ENCODE assay signal across 30 cellular contexts in genomic region chr13:59490651-59491050, GRCh38.
"Had no signal": no experiment of that assay in that cellular context is flagged by ENCODE, and none has a peak within 500 bp of the region (broad histone marks: within the 10 kb centered on the region; RNA-seq: fewer than 3 reads in every experiment).

No MANE protein-coding gene starts in this region.

- H3K4me1 Mint-ChIP-seq: naive B cell; natural killer cell; stimulated activated naive B cell treated with anti-CD40 and anti-IgM and Interleukin-4, amounts not matched to agents 10 μg/mL and 1 μg/mL and 100 μg/mL, for 72 hours had no signal

- H3K27ac Mint-ChIP-seq: mesothelial cell of epicardium; naive B cell; natural killer cell; nephron progenitor cell; neural progenitor cell; stimulated activated naive B cell treated with anti-CD40 and anti-IgM and Interleukin-4, amounts not matched to agents 10 μg/mL and 1 μg/mL and 100 μg/mL, for 72 hours had no signal

- H3K9me3 Mint-ChIP-seq: mesothelial cell of epicardium; stimulated activated naive B cell treated with anti-CD40 and anti-IgM and Interleukin-4, amounts not matched to agents 10 μg/mL and 1 μg/mL and 100 μg/mL, for 72 hours had no signal

- H3K4me3 Mint-ChIP-seq: mesothelial cell of epicardium; naive B cell; natural killer cell; nephron progenitor cell; neural progenitor cell; stimulated activated naive B cell treated with anti-CD40 and anti-IgM and Interleukin-4, amounts not matched to agents 10 μg/mL and 1 μg/mL and 100 μg/mL, for 72 hours had no signal

- H3K27me3 Mint-ChIP-seq: naive B cell; stimulated activated naive B cell treated with anti-CD40 and anti-IgM and Interleukin-4, amounts not matched to agents 10 μg/mL and 1 μg/mL and 100 μg/mL, for 72 hours had no signal

- H3K36me3 Mint-ChIP-seq: mesothelial cell of epicardium; naive B cell; natural killer cell; neural progenitor cell; stimulated activated naive B cell treated with anti-CD40 and anti-IgM and Interleukin-4, amounts not matched to agents 10 μg/mL and 1 μg/mL and 100 μg/mL, for 72 hours had no signal

- ATAC-seq: heart left ventricle; left cardiac atrium; left lung; lower lobe of right lung; natural killer cell; right cardiac atrium; sciatic nerve; stimulated activated naive B cell treated with anti-CD40 and anti-IgM and Interleukin-4, amounts not matched to agents 10 μg/mL and 1 μg/mL and 100 μg/mL, for 72 hours; stimulated activated naive CD8-positive, alpha-beta T cell treated with anti-CD3 and anti-CD28 coated beads, Interleukin-15, Interleukin-2, amounts not matched to agents 100 U/mL and 50 U/mL, for 24 hours had no signal

- DNase-seq: heart left ventricle; hypothalamus; islet precursor cell; left cardiac atrium; left lung; lower lobe of right lung; mammary epithelial cell; mesenchymal stem cell; naive B cell; natural killer cell; nephron progenitor cell; occipital lobe; retina; right cardiac atrium; stimulated activated CD4-positive, alpha-beta T cell treated with anti-CD3 and anti-CD28 coated beads, Interleukin-12 subunit alpha, Interleukin-12 subunit beta, amount 100 ng/mL, for 4 hours; stimulated activated CD4-positive, alpha-beta T cell treated with anti-CD3 and anti-CD28 coated beads, Interleukin-15, amount 100 ng/mL, for 24 hours; stimulated activated CD4-positive, alpha-beta T cell treated with anti-CD3 and anti-CD28 coated beads, Interleukin-2, amount 100 ng/mL, for 24 hours; stimulated activated CD4-positive, alpha-beta T cell treated with anti-CD3 and anti-CD28 coated beads, Interleukin-4, amount 100 ng/mL, for 1 hour; stimulated activated naive B cell treated with anti-CD40 and anti-IgM and Interleukin-4, amounts not matched to agents 10 μg/mL and 1 μg/mL and 100 μg/mL, for 72 hours; stimulated activated naive CD8-positive, alpha-beta T cell treated with anti-CD3 and anti-CD28 coated beads, Interleukin-15, Interleukin-2, amounts not matched to agents 100 U/mL and 50 U/mL, for 24 hours; stomach; testis; thyroid gland; transverse colon; upper lobe of left lung had no signal

- H3K4me3 ChIP-seq: heart left ventricle, left lung, lower lobe of right lung, neural progenitor cell, prostate gland, skin epidermis, stomach, testis, thyroid gland, transverse colon, upper lobe of left lung had no signal
